34 cellular contexts compared by ENCODE assay signal in genomic region chr9:85289142-85289541, GRCh38.
"Had no signal": no experiment of that assay in that cellular context is flagged by ENCODE, and none has a peak within 500 bp of the region (broad histone marks: within the 10 kb centered on the region; RNA-seq: fewer than 3 reads in every experiment).

No MANE protein-coding gene starts in this region.

- DNase-seq: activated B cell treated with CpG ODN at 0.5 μM for 24 hours; activated CD4-positive, alpha-beta memory T cell treated with anti-CD3 and anti-CD28 coated beads for 36 hours; activated CD4-positive, alpha-beta T cell treated with anti-CD3 and anti-CD28 coated beads for 4 hours; activated CD4-positive, alpha-beta T cell treated with anti-CD3 and anti-CD28 coated beads, Interleukin-2, amount 10 ng/mL, durations not matched to agents 24 days and 14 days; activated CD4-positive, alpha-beta T cell treated with anti-CD3 and anti-CD28 coated beads, Interleukin-2, amount 50 U/mL, for 1 hour; activated CD4-positive, alpha-beta T cell treated with anti-CD3 and anti-CD28 coated beads, Interleukin-2, amount 50 U/mL, for 4 hours; activated CD4-positive, CD25-positive, alpha-beta regulatory T cell treated with anti-CD3 and anti-CD28 coated beads, Interleukin-2, amount 50 U/mL, for 72 hours; activated CD8-positive, alpha-beta memory T cell treated with anti-CD3 and anti-CD28 coated beads, Interleukin-2, amount 10 ng/mL, durations not matched to agents 7 days and 5 days; activated CD8-positive, alpha-beta memory T cell treated with anti-CD3 and anti-CD28 coated beads, Interleukin-2, amount 50 U/mL, for 48 hours; activated CD8-positive, alpha-beta T cell treated with anti-CD3 and anti-CD28 coated beads for 36 hours; activated effector memory CD4-positive, alpha-beta T cell treated with Interleukin-2 at 50 U/mL for 16 hours; activated gamma-delta T cell; activated naive CD4-positive, alpha-beta T cell treated with anti-CD3 and anti-CD28 coated beads, Interleukin-2, amount 10 ng/mL, durations not matched to agents 7 days and 5 days; activated naive CD4-positive, alpha-beta T cell treated with Interleukin-2 at 50 U/mL for 16 hours; activated naive CD8-positive, alpha-beta T cell treated with anti-CD3 and anti-CD28 coated beads, Interleukin-2, amount 10 ng/mL, durations not matched to agents 7 days and 5 days; activated naive CD8-positive, alpha-beta T cell treated with anti-CD3 and anti-CD28 coated beads, Interleukin-2, amount 50 U/mL, for 24 hours; activated T-cell treated with anti-CD3 and anti-CD28 coated beads, Interleukin-2, amount 50 U/mL, for 24 hours; activated T-cell treated with anti-CD3 and anti-CD28 coated beads, Interleukin-2, amount 50 U/mL, for 48 hours; amygdala; anterior cingulate cortex; caudate nucleus; T-helper 1 cell; T-helper 2 cell; T-helper 9 cell had no signal

- H3K4me3 ChIP-seq: ascending aorta, cardiac muscle cell had no signal

- H3K27ac ChIP-seq: ascending aorta, cardiac muscle cell, VCaP had no signal

- H3K9me3 Mint-ChIP-seq: activated B cell treated with CpG ODN at 0.5 μM for 24 hours; activated CD4-positive, alpha-beta memory T cell treated with anti-CD3 and anti-CD28 coated beads for 36 hours; activated CD4-positive, alpha-beta T cell treated with anti-CD3 and anti-CD28 coated beads, Interleukin-2, amount 10 ng/mL, durations not matched to agents 24 days and 14 days; activated naive CD4-positive, alpha-beta T cell treated with anti-CD3 and anti-CD28 coated beads, Interleukin-2, amount 50 U/mL, for 24 hours; activated naive CD8-positive, alpha-beta T cell treated with anti-CD3 and anti-CD28 coated beads, Interleukin-2, amount 50 U/mL, for 24 hours; activated T-cell treated with anti-CD3 and anti-CD28 coated beads, Interleukin-2, amount 50 U/mL, for 24 hours; activated T-helper 2 cell treated with anti-CD3 and anti-CD28 coated beads, Interferon-gamma antibody, Interleukin-2, Interleukin-4, amounts not matched to agents 10 μg/mL and 5 μg/mL and 100 μg/mL, durations not matched to agents 14 hours and 24 hours and 36 hours; central memory CD8-positive, alpha-beta T cell; T-helper 2 cell treated with Interferon-gamma antibody and Interleukin-4, amounts not matched to agents 5 μg/mL and 100 μg/mL, for 36 hours had no signal

- H3K4me3 Mint-ChIP-seq: activated B cell treated with CpG ODN at 0.5 μM for 24 hours; activated CD4-positive, alpha-beta memory T cell treated with anti-CD3 and anti-CD28 coated beads for 36 hours; activated CD8-positive, alpha-beta memory T cell treated with anti-CD3 and anti-CD28 coated beads, Interleukin-2, amount 10 ng/mL, durations not matched to agents 7 days and 5 days; activated naive CD4-positive, alpha-beta T cell treated with anti-CD3 and anti-CD28 coated beads, Interleukin-2, amount 10 ng/mL, durations not matched to agents 7 days and 5 days; activated naive CD8-positive, alpha-beta T cell; brain; central memory CD8-positive, alpha-beta T cell; T-helper 1 cell treated with Interleukin-12 subunit alpha and Interleukin-12 subunit beta and Interleukin-4 antibody, amounts not matched to agents 30 μg/mL and 1 μg/mL, for 36 hours had no signal

- H3K4me1 Mint-ChIP-seq: brain had no signal

- H3K36me3 Mint-ChIP-seq: activated CD4-positive, alpha-beta memory T cell treated with anti-CD3 and anti-CD28 coated beads for 36 hours; activated CD8-positive, alpha-beta memory T cell treated with anti-CD3 and anti-CD28 coated beads, Interleukin-2, amount 10 ng/mL, durations not matched to agents 7 days and 5 days; activated naive CD4-positive, alpha-beta T cell treated with anti-CD3 and anti-CD28 coated beads, Interleukin-2, amount 10 ng/mL, durations not matched to agents 7 days and 5 days; activated naive CD4-positive, alpha-beta T cell treated with anti-CD3 and anti-CD28 coated beads, Interleukin-2, amount 50 U/mL, for 24 hours; activated naive CD8-positive, alpha-beta T cell; brain had no signal

- H3K9me3 ChIP-seq: ascending aorta had no signal

- H3K36me3 ChIP-seq: ascending aorta, cardiac muscle cell had no signal

- H3K27ac Mint-ChIP-seq: activated B cell treated with CpG ODN at 0.5 μM for 24 hours; activated CD4-positive, alpha-beta memory T cell treated with anti-CD3 and anti-CD28 coated beads for 36 hours; activated CD4-positive, alpha-beta T cell treated with anti-CD3 and anti-CD28 coated beads, Interleukin-2, amount 10 ng/mL, durations not matched to agents 24 days and 14 days; activated CD8-positive, alpha-beta memory T cell treated with anti-CD3 and anti-CD28 coated beads, Interleukin-2, amount 10 ng/mL, durations not matched to agents 7 days and 5 days; activated CD8-positive, alpha-beta T cell treated with anti-CD3 and anti-CD28 coated beads for 36 hours; activated naive CD4-positive, alpha-beta T cell treated with anti-CD3 and anti-CD28 coated beads, Interleukin-2, amount 10 ng/mL, durations not matched to agents 7 days and 5 days; activated naive CD4-positive, alpha-beta T cell treated with anti-CD3 and anti-CD28 coated beads, Interleukin-2, amount 50 U/mL, for 24 hours; activated naive CD8-positive, alpha-beta T cell; activated naive CD8-positive, alpha-beta T cell treated with anti-CD3 and anti-CD28 coated beads, Interleukin-2, amount 50 U/mL, for 24 hours; activated T-cell treated with anti-CD3 and anti-CD28 coated beads, Interleukin-2, amount 50 U/mL, for 24 hours; activated T-helper 2 cell treated with anti-CD3 and anti-CD28 coated beads, Interferon-gamma antibody, Interleukin-2, Interleukin-4, amounts not matched to agents 10 μg/mL and 5 μg/mL and 100 μg/mL, durations not matched to agents 14 hours and 24 hours and 36 hours; brain; T-helper 1 cell treated with Interleukin-12 subunit alpha and Interleukin-12 subunit beta and Interleukin-4 antibody, amounts not matched to agents 30 μg/mL and 1 μg/mL, for 36 hours; T-helper 2 cell treated with Interferon-gamma antibody and Interleukin-4, amounts not matched to agents 5 μg/mL and 100 μg/mL, for 36 hours had no signal

- H3K4me1 ChIP-seq: ascending aorta had no signal

- ATAC-seq: activated naive CD8-positive, alpha-beta T cell treated with anti-CD3 and anti-CD28 coated beads, Interleukin-2, amount 50 U/mL, for 24 hours had no signal

- H3K27me3 Mint-ChIP-seq: brain had no signal

- H3K27me3 ChIP-seq: ascending aorta, cardiac muscle cell had no signal
